ENCODE assay signal across 17 cellular contexts in genomic region chr9:32875242-32875641, GRCh38.
"Had no signal": no experiment of that assay in that cellular context is flagged by ENCODE, and none has a peak within 500 bp of the region (broad histone marks: within the 10 kb centered on the region; RNA-seq: fewer than 3 reads in every experiment).

No MANE protein-coding gene starts in this region.

- H3K4me3 ChIP-seq: thyroid gland had no signal

- ATAC-seq: activated CD4-positive, alpha-beta T cell treated with anti-CD3 and anti-CD28 coated beads for 36 hours; left lobe of liver; WTC11 had no signal

- DNase-seq: activated CD4-positive, alpha-beta memory T cell treated with anti-CD3 and anti-CD28 coated beads for 36 hours; activated CD4-positive, alpha-beta T cell treated with anti-CD3 and anti-CD28 coated beads for 36 hours; activated naive CD4-positive, alpha-beta T cell treated with Interleukin-2 at 50 U/mL for 16 hours; activated naive CD8-positive, alpha-beta T cell treated with anti-CD3 and anti-CD28 coated beads, Interleukin-2, amount 10 ng/mL, durations not matched to agents 7 days and 5 days; activated T-cell treated with anti-CD3 and anti-CD28 coated beads for 4 hours; amygdala; central memory CD4-positive, alpha-beta T cell; endodermal cell; kidney; midbrain; nephron progenitor cell; occipital lobe; stimulated activated CD4-positive, alpha-beta T cell treated with anti-CD3 and anti-CD28 coated beads, Interleukin-2, amount 100 ng/mL, for 24 hours; stimulated activated naive CD4-positive, alpha-beta T cell treated with Interleukin-2 at 50 U/mL for 16 hours had no signal
